Comparison of ENCODE assay signal across 1 cellular context in the genomic region with DNA sequence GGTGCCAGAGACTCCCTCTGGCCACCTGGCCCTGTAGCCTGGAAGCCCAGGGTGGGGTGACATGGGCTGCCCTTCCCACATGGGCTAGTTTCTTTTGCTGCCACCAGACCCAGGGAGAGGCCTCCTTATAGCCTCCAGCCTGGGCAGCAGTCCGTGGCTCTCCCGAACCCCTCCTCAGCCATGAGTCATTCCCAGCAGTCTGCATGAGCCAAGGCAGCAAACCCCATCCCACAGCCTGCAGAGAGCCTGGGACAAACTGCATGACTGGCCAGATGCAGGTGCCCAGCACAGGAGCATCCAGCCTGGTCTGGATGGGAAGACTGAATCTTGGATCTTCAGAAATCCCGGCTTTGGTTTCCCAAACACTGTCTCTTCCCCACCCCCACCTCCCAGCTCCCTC.
TF ChIP-seq lines count a peak whose summit lies in the region.

No MANE protein-coding gene starts in this region.

TF ChIP-seq in SK-N-SH, 30 proteins besides CTCF, POLR2A, EP300 and RAD21:
- TF ChIP-seq, protein P1, sequence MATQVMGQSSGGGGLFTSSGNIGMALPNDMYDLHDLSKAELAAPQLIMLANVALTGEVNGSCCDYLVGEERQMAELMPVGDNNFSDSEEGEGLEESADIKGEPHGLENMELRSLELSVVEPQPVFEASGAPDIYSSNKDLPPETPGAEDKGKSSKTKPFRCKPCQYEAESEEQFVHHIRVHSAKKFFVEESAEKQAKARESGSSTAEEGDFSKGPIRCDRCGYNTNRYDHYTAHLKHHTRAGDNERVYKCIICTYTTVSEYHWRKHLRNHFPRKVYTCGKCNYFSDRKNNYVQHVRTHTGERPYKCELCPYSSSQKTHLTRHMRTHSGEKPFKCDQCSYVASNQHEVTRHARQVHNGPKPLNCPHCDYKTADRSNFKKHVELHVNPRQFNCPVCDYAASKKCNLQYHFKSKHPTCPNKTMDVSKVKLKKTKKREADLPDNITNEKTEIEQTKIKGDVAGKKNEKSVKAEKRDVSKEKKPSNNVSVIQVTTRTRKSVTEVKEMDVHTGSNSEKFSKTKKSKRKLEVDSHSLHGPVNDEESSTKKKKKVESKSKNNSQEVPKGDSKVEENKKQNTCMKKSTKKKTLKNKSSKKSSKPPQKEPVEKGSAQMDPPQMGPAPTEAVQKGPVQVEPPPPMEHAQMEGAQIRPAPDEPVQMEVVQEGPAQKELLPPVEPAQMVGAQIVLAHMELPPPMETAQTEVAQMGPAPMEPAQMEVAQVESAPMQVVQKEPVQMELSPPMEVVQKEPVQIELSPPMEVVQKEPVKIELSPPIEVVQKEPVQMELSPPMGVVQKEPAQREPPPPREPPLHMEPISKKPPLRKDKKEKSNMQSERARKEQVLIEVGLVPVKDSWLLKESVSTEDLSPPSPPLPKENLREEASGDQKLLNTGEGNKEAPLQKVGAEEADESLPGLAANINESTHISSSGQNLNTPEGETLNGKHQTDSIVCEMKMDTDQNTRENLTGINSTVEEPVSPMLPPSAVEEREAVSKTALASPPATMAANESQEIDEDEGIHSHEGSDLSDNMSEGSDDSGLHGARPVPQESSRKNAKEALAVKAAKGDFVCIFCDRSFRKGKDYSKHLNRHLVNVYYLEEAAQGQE (IDR thresholded peaks at IDR 0.05; ENCODE audit: low read depth, low read length) = 0 out of 2 replicates have a peak, but pooled peaks have one; percentile 17
- TF ChIP-seq NFIC (IDR thresholded peaks at IDR 0.05; ENCODE audit: borderline replicate concordance) (peak; percentile 48; the same call in 1 of the 2 replicates), TEAD4 (IDR thresholded peaks at IDR 0.05; ENCODE audit: borderline replicate concordance, insufficient read depth) (no peak), TCF12 (IDR thresholded peaks at IDR 0.05) (peak; percentile 52; the same call in 1 of the 2 replicates), POLR2AphosphoS5 (IDR thresholded peaks at IDR 0.05; ENCODE audit: low read depth, low read length) (no peak; the same call in 1 of the 2 replicates), MXI1 (IDR thresholded peaks at IDR 0.05; ENCODE audit: low read depth, low read length) (no peak; the same call in 1 of the 2 replicates), FOSL2 (IDR thresholded peaks at IDR 0.05; ENCODE audit: borderline replicate concordance, low read depth) (peak; percentile 88; the same call in 1 of the 2 replicates)
- TF ChIP-seq, protein P2, sequence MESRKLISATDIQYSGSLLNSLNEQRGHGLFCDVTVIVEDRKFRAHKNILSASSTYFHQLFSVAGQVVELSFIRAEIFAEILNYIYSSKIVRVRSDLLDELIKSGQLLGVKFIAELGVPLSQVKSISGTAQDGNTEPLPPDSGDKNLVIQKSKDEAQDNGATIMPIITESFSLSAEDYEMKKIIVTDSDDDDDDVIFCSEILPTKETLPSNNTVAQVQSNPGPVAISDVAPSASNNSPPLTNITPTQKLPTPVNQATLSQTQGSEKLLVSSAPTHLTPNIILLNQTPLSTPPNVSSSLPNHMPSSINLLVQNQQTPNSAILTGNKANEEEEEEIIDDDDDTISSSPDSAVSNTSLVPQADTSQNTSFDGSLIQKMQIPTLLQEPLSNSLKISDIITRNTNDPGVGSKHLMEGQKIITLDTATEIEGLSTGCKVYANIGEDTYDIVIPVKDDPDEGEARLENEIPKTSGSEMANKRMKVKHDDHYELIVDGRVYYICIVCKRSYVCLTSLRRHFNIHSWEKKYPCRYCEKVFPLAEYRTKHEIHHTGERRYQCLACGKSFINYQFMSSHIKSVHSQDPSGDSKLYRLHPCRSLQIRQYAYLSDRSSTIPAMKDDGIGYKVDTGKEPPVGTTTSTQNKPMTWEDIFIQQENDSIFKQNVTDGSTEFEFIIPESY (IDR thresholded peaks at IDR 0.05; ENCODE audit: borderline replicate concordance, low read depth) = no peak
- TF ChIP-seq, protein P3, sequence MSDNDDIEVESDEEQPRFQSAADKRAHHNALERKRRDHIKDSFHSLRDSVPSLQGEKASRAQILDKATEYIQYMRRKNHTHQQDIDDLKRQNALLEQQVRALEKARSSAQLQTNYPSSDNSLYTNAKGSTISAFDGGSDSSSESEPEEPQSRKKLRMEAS (IDR thresholded peaks at IDR 0.05; ENCODE audit: low read depth) = peak; percentile 70; the same call in 1 of the 2 replicates
